ENCODE assay signal across 17 cellular contexts in genomic region chr1:45924736-45925135, GRCh38.
DNase-seq lines count a peak whose midpoint lies in the region; ATAC-seq and TF ChIP-seq lines count a peak whose summit lies in the region.
"Had no signal": no experiment of that assay in that cellular context is flagged by ENCODE, and none has a peak within 500 bp of the region (broad histone marks: within the 10 kb centered on the region; RNA-seq: fewer than 3 reads in every experiment).

No MANE protein-coding gene starts in this region.

- DNase-seq in EL (peak; percentile 39), NCI-H82 (lab: John Stamatoyannopoulos, UW) (peak; percentile 80), choroid plexus epithelial cell (ENCODE audit: low read depth) (peak; percentile 31), mesenchymal stem cell (peak; percentile 45), DMS79 (lab: John Stamatoyannopoulos, UW) (no peak), T-helper 1 cell (no peak), NCI-H2029 (lab: John Stamatoyannopoulos, UW) (no peak)
- DNase-seq: ACHN; activated CD4-positive, alpha-beta T cell treated with anti-CD3 and anti-CD28 coated beads, Interleukin-2, amount 10 ng/mL, durations not matched to agents 7 days and 5 days; activated T-cell treated with anti-CD3 and anti-CD28 coated beads, Interleukin-2, amount 50 U/mL, for 4 hours; KBM-7; NCI-H1417; sigmoid colon; SJCRH30 had no signal

- H3K79me1 ChIP-seq in mesenchymal stem cell (replicated peaks; ENCODE audit: low read length, poor library complexity, severe bottlenecking), result peaks cover 20% of the 10 kb centered on the region

- H2BK120ac ChIP-seq in mesenchymal stem cell (ENCODE audit: low read depth, low read length), result no peak overlapping the region

- H3K4me1 ChIP-seq in mesenchymal stem cell (ENCODE audit: control insufficient read depth, insufficient read depth, low read depth, low read length), result no peaks in the 10 kb centered on the region

- no peak overlapping the region for H3K18ac ChIP-seq in mesenchymal stem cell (ENCODE audit: low read depth in 1 of 2, low read length in 2 of 2)

- H2AK5ac ChIP-seq in mesenchymal stem cell (ENCODE audit: low read length, severe bottlenecking), result no peak overlapping the region

- H3K9me3 ChIP-seq in mesenchymal stem cell (ENCODE audit: control insufficient read depth, low read length), result no peaks in the 10 kb centered on the region
- H3K9me3 ChIP-seq: esophagus muscularis mucosa, sigmoid colon, SJCRH30 had no signal

- H3K14ac ChIP-seq in mesenchymal stem cell (ENCODE audit: low read length in 2 of 2), result no peak overlapping the region

- no peaks in the 10 kb centered on the region for H3K27me3 ChIP-seq in mesenchymal stem cell (ENCODE audit: control insufficient read depth in 1 of 2, insufficient read depth in 1 of 2, low read length in 2 of 2)
- H3K27me3 ChIP-seq: esophagus muscularis mucosa, sigmoid colon, SJCRH30 had no signal

- H3K4ac ChIP-seq in mesenchymal stem cell (ENCODE audit: low read depth in 1 of 2, low read length in 2 of 2), result no peak overlapping the region

- H3K23ac ChIP-seq in mesenchymal stem cell (ENCODE audit: low read length in 2 of 2), result no peak overlapping the region

- H2BK12ac ChIP-seq in mesenchymal stem cell (ENCODE audit: low read length in 2 of 2), result no peak overlapping the region

- no peak overlapping the region for H4K8ac ChIP-seq in mesenchymal stem cell (ENCODE audit: low read length)

- H3K27ac ChIP-seq in mesenchymal stem cell (ENCODE audit: low read length, poor library complexity, severe bottlenecking), result no peak overlapping the region
- H3K27ac ChIP-seq: esophagus muscularis mucosa, sigmoid colon, SJCRH30 had no signal

- no peaks in the 10 kb centered on the region for H3K36me3 ChIP-seq in mesenchymal stem cell (ENCODE audit: control insufficient read depth in 1 of 2, insufficient read depth in 2 of 2, low read depth in 1 of 2, low read length in 2 of 2)
- H3K36me3 ChIP-seq: sigmoid colon had no signal

- H4K91ac ChIP-seq in mesenchymal stem cell (ENCODE audit: low read length), result no peak overlapping the region

- H3K4me3 ChIP-seq in choroid plexus epithelial cell (ENCODE audit: low read depth, low read length) (no peak overlapping the region), mesenchymal stem cell (ENCODE audit: insufficient read depth in 1 of 2, low read depth in 1 of 2, low read length in 2 of 2) (no peak overlapping the region)
- H3K4me3 ChIP-seq: esophagus muscularis mucosa, sigmoid colon, SJCRH30 had no signal

- no peak overlapping the region for H3K4me2 ChIP-seq in mesenchymal stem cell (ENCODE audit: low read length, poor library complexity, severe bottlenecking)

- no peak for ATAC-seq in HG02759 (IDR thresholded peaks at IDR 0.05; ENCODE audit: unreplicated experiment)
- ATAC-seq: activated T-cell treated with anti-CD3 and anti-CD28 coated beads, Interleukin-2, amount 50 U/mL, for 4 hours; stimulated activated effector memory CD8-positive, alpha-beta T cell treated with anti-CD3 and anti-CD28 coated beads, Interleukin-12 subunit alpha, Interleukin-12 subunit beta, amount 100 ng/mL, for 72 hours had no signal

- H2BK15ac ChIP-seq in mesenchymal stem cell (ENCODE audit: low read depth, poor library complexity, severe bottlenecking), result no peak overlapping the region

- no peak overlapping the region for H3K9ac ChIP-seq in mesenchymal stem cell (ENCODE audit: low read length)

- no peak for TF ChIP-seq CTCF in choroid plexus epithelial cell (conservative IDR thresholded peaks at IDR 0.05; ENCODE audit: low read depth, low read length)

- no peak overlapping the region for H2BK5ac ChIP-seq in mesenchymal stem cell (ENCODE audit: low read depth, low read length, poor library complexity, severe bottlenecking)

- no peak overlapping the region for H2AFZ ChIP-seq in mesenchymal stem cell (ENCODE audit: low read depth, low read length)

- WGBS in mesenchymal stem cell, result 94% methylated on average over 1 of the region's 1 CpG

Comparison
In these comparisons a context has a peak if more than half of its experiments do, and no peak if none do; other contexts are left out.
1. DNase-seq: peak in EL (single experiment), NCI-H82 (single experiment), choroid plexus epithelial cell (single experiment) and mesenchymal stem cell (single experiment); none in DMS79 (single experiment), T-helper 1 cell (0 of 5) and NCI-H2029 (single experiment).